Comparison of ENCODE assay signal across 9 cellular contexts in genomic region chr3:69058180-69058946, GRCh38. TPM values are rescaled to one million over a fixed set of nuclear protein-coding genes. Genes with fewer than 3 reads are reported as not detected.
DNase-seq lines count a peak whose midpoint lies in the region; ATAC-seq, FAIRE-seq and TF ChIP-seq lines count a peak whose summit lies in the region.
"Had no signal": no experiment of that assay in that cellular context is flagged by ENCODE, and none has a peak within 500 bp of the region (broad histone marks: within the 10 kb centered on the region; RNA-seq: fewer than 3 reads in every experiment).

No MANE protein-coding gene starts in this region.

- H3K4me1 Mint-ChIP-seq in neural progenitor cell: no peaks in the 10 kb centered on the region

- no peaks in the 10 kb centered on the region for H3K27me3 Mint-ChIP-seq in neural progenitor cell (ENCODE audit: insufficient read depth, low read depth)

- in situ Hi-C loops in GM12878 (cut with MboI): no loop called here

- ATAC-seq in GM21367 (IDR thresholded peaks at IDR 0.05; ENCODE audit: unreplicated experiment): peak; percentile 98
- peak; percentile 100 for ATAC-seq in HG03460 (IDR thresholded peaks at IDR 0.05; ENCODE audit: unreplicated experiment)
- peak; percentile 99 for ATAC-seq in GM12878
- no peak for ATAC-seq in PC-3

- POLR2A ChIA-PET in GM12878 (lab: Charles Lee): interaction anchor here (0.7 to 2.1 kb wide), 7 partner anchors 10 to 31 kb away, joined by 3 to 7 read pairs (median 5); partner anchors contain the start of gene ARL6IP5
- POLR2A ChIA-PET in PC-3 (lab: Charles Lee; ENCODE audit: unreplicated experiment): no interaction called here

- FAIRE-seq in GM12878 (lab: Jason Lieb, UNC): peak; percentile 27

- RAD21 ChIA-PET in GM12878 (lab: Charles Lee; ENCODE audit: unreplicated experiment): interaction anchor here (1.9 kb wide), 1 partner anchor 26 kb away, joined by 5 read pairs; the partner anchor contains the start of gene ARL6IP5

- H3K79me2 ChIP-seq in GM12878 (ENCODE audit: control insufficient read depth, insufficient read depth, low read length) (no peaks in the 10 kb centered on the region; the same call in 1 of the 2 replicates), neural progenitor cell (ENCODE audit: low read depth) (no peaks in the 10 kb centered on the region), PC-3 (ENCODE audit: low read length) (no peaks in the 10 kb centered on the region)

- H3K9me3 Mint-ChIP-seq in neural progenitor cell: no peaks in the 10 kb centered on the region

- H3K27ac ChIP-seq in GM12878 (ENCODE audit: control insufficient read depth, insufficient read depth) (peak overlapping the region; percentile 82), neural progenitor cell (no peak overlapping the region), PC-3 (ENCODE audit: low read length) (no peak overlapping the region), colonic mucosa (no peak overlapping the region), coronary artery (no peak overlapping the region)
- H3K27ac ChIP-seq: esophagus muscularis mucosa had no signal

- H3K9me3 ChIP-seq in GM12878 (replicated peaks; ENCODE audit: control insufficient read depth, insufficient read depth, low read length) (no peaks in the 10 kb centered on the region; the same call in 2 of the 3 replicates), neural progenitor cell (ENCODE audit: low read depth) (no peaks in the 10 kb centered on the region), PC-3 (ENCODE audit: low read length) (no peaks in the 10 kb centered on the region), colonic mucosa (no peaks in the 10 kb centered on the region)
- H3K9me3 ChIP-seq: esophagus muscularis mucosa had no signal

- TF ChIP-seq RAD21 in GM12878 (IDR thresholded peaks at IDR 0.05; ENCODE audit: insufficient read depth, low read depth, low read length): no peak

- peaks cover 36% of the 10 kb centered on the region for H3K36me3 Mint-ChIP-seq in neural progenitor cell

- no peak overlapping the region for H3K4me3 Mint-ChIP-seq in neural progenitor cell

- BruUV-seq in GM12878 (replicated peaks; lab: Mats Ljungman, UMichigan) (no TSS peak), PC-3 (replicated peaks; lab: Mats Ljungman, UMichigan) (no TSS peak)

- H3K27ac Mint-ChIP-seq in neural progenitor cell: no peak overlapping the region

- TF ChIP-seq CTCF in GM12865 (IDR thresholded peaks at IDR 0.05; ENCODE audit: insufficient read depth, low read depth, low read length, missing control alignments): no peak
- TF ChIP-seq CTCF in GM12878 (IDR thresholded peaks at IDR 0.05 in 2 of 3, conservative IDR thresholded peaks at IDR 0.05 in 1 of 3; ENCODE audit: control insufficient read depth in 2 of 3, extremely low read depth in 1 of 3, insufficient read depth in 1 of 3, low read depth in 3 of 3, low read length in 3 of 3): no peak
- TF ChIP-seq CTCF in neural progenitor cell (IDR thresholded peaks at IDR 0.05): no peak
- TF ChIP-seq CTCF in PC-3 (conservative IDR thresholded peaks at IDR 0.05; ENCODE audit: low read depth, low read length): no peak
- TF ChIP-seq CTCF in colonic mucosa (IDR thresholded peaks at IDR 0.05): no peak
- no peak for TF ChIP-seq CTCF in coronary artery (IDR thresholded peaks at IDR 0.05)

- no peak for TF ChIP-seq EP300 in GM12878 (IDR thresholded peaks at IDR 0.05; ENCODE audit: borderline replicate concordance in 1 of 2, control insufficient read depth in 1 of 2, low read depth in 2 of 2, low read length in 2 of 2)

- no peak overlapping the region; the same call in 1 of the 2 replicates for H3K9ac ChIP-seq in GM12878 (ENCODE audit: control insufficient read depth, insufficient read depth, low read length)
- H3K9ac ChIP-seq in neural progenitor cell: no peak overlapping the region
- no peak overlapping the region for H3K9ac ChIP-seq in PC-3 (ENCODE audit: low read length)
- H3K9ac ChIP-seq in colonic mucosa (ENCODE audit: low read depth in 2 of 2, low read length in 2 of 2): no peak overlapping the region

- H2AFZ ChIP-seq in GM12878 (ENCODE audit: control insufficient read depth, low read depth, low read length) (peak overlapping the region; percentile 76), neural progenitor cell (replicated peaks) (no peak overlapping the region), PC-3 (ENCODE audit: low read length) (no peak overlapping the region)

- H3K4me2 ChIP-seq in GM12878 (ENCODE audit: control insufficient read depth, insufficient read depth) (peak overlapping the region; percentile 66), neural progenitor cell (no peak overlapping the region), PC-3 (ENCODE audit: low read length) (no peak overlapping the region)

- peaks cover 6% of the 10 kb centered on the region for H3F3A ChIP-seq in neural progenitor cell (ENCODE audit: low read depth)
- H3F3A ChIP-seq in PC-3 (ENCODE audit: low read length, unreplicated experiment): no peaks in the 10 kb centered on the region

- no peaks in the 10 kb centered on the region for H3K27me3 ChIP-seq in GM12878 (replicated peaks in 1 of 2; ENCODE audit: control insufficient read depth in 2 of 2, insufficient read depth in 2 of 2, low read length in 1 of 2)
- no peaks in the 10 kb centered on the region for H3K27me3 ChIP-seq in neural progenitor cell
- H3K27me3 ChIP-seq in PC-3 (ENCODE audit: low read length): no peaks in the 10 kb centered on the region
- H3K27me3 ChIP-seq in colonic mucosa: no peaks in the 10 kb centered on the region
- H3K27me3 ChIP-seq: esophagus muscularis mucosa had no signal

- no peaks in the 10 kb centered on the region for H3K9me2 ChIP-seq in PC-3 (replicated peaks; ENCODE audit: low read length)

- no peaks in the 10 kb centered on the region for H4K20me1 ChIP-seq in GM12878 (ENCODE audit: control insufficient read depth, insufficient read depth)
- no peaks in the 10 kb centered on the region for H4K20me1 ChIP-seq in neural progenitor cell (ENCODE audit: low read depth)
- no peaks in the 10 kb centered on the region for H4K20me1 ChIP-seq in PC-3 (ENCODE audit: low read length)

- SMC1A ChIA-PET in GM12878 (lab: Charles Lee; ENCODE audit: uncharacterized antibody, unreplicated experiment): interaction anchor here (0.7 to 4.0 kb wide), 11 partner anchors 9 to 145 kb away, joined by 3 to 27 read pairs (median 4); no protein-coding TSS in a partner anchor

- H3K4me3 ChIP-seq in GM12865 (ENCODE audit: low read depth, low read length) (no peak overlapping the region; the same call in 1 of the 2 replicates), GM12878 (peak overlapping the region; percentile 31; the same call in 1 of the 2 replicates), neural progenitor cell (no peak overlapping the region), PC-3 (ENCODE audit: low read length) (no peak overlapping the region), colonic mucosa (no peak overlapping the region), coronary artery (no peak overlapping the region)
- H3K4me3 ChIP-seq: esophagus muscularis mucosa had no signal

- CTCF ChIA-PET in GM12878 (lab: Yijun Ruan, JAX): interaction anchor here (1.0 to 2.2 kb wide), 5 partner anchors 16 to 33 kb away, joined by 3 to 4 read pairs (median 4); no protein-coding TSS in a partner anchor
- CTCF ChIA-PET in PC-3 (lab: Charles Lee): no interaction called here

- intact Hi-C loops in GM12878 (cut with micrococcal nuclease; ENCODE audit: unreplicated experiment) (no loop called here), PC-3 (cut with micrococcal nuclease) (no loop called here), colonic mucosa (cut with DNase I) (no loop called here)

- WGBS in GM12878 (ENCODE audit: insufficient coverage, insufficient replicate concordance, low lambda C conversion rate, missing lambda C conversion rate): 3% methylated on average over 3 of the region's 3 CpGs

- peaks cover 10% of the 10 kb centered on the region for H3K4me1 ChIP-seq in GM12878 (ENCODE audit: control insufficient read depth, insufficient read depth, low read length)
- no peaks in the 10 kb centered on the region for H3K4me1 ChIP-seq in neural progenitor cell
- no peaks in the 10 kb centered on the region for H3K4me1 ChIP-seq in PC-3 (ENCODE audit: insufficient read depth, low read length)
- H3K4me1 ChIP-seq in colonic mucosa: no peaks in the 10 kb centered on the region
- H3K4me1 ChIP-seq: esophagus muscularis mucosa had no signal

- no peak for TF ChIP-seq POLR2A in GM12878 (IDR thresholded peaks at IDR 0.05; ENCODE audit: low read depth, low read length)

- H3K36me3 ChIP-seq in GM12878 (ENCODE audit: control insufficient read depth in 2 of 2, insufficient read depth in 2 of 2, low read length in 1 of 2): peaks cover 1 to 13% of the 10 kb centered on the region in 2 experiments; a peak in 2 of 4 replicates
- H3K36me3 ChIP-seq in neural progenitor cell: peaks cover 36% of the 10 kb centered on the region
- peaks cover 3% of the 10 kb centered on the region; the same call in 1 of the 2 replicates for H3K36me3 ChIP-seq in PC-3 (ENCODE audit: low read depth, low read length)
- no peaks in the 10 kb centered on the region for H3K36me3 ChIP-seq in colonic mucosa

- DNase-seq in GM12865 (ENCODE audit: low read depth) (peak; percentile 70), GM12878 (ENCODE audit: low read depth, low spot score) (no peak), neural progenitor cell (ENCODE audit: low spot score) (no peak), PC-3 (no peak), colonic mucosa (no peak), coronary artery (ENCODE audit: low spot score) (no peak)

RNA-seq across cellular contexts. Expression of gene TMF1, which starts 6.2 kb away (rescaled TPM):
- total RNA-seq in GM12878 (2013; cell fraction: nucleolus; rRNA removed): 88.0 and 127 TPM in 2 replicates
- total RNA-seq in GM12878 (2014; rRNA removed) (15.8 and 16.5 TPM in 2 replicates), GM12878 (2014; rRNA removed; fragmentation: Illumina TruSeq; extraction: Trizol) (22.9 and 23.2 TPM in 2 replicates), GM12878 (2021) (18.5 and 19.0 TPM in 2 replicates), neural progenitor cell (ENCODE audit: low replicate concordance) (14.6 and 24.4 TPM in 2 replicates), PC-3 (2014; rRNA removed) (6.4 and 7.2 TPM in 2 replicates), colonic mucosa (10 to 100 TPM; 39.0 to 60.2 TPM)
- 8.5 TPM for polyA plus RNA-seq in GM12878 (2011; ENCODE audit: low read depth)
- polyA plus RNA-seq in GM12878 (2011; rRNA removed) (17.1 and 33.3 TPM in 2 replicates), GM12878 (2014; fragmentation: Illumina TruSeq; extraction: Trizol) (18.1 and 20.5 TPM in 2 replicates), GM12878 (2014; fragmentation: Nextera tagmentation; extraction: Ambion mirVana) (1 to 10 TPM; 7.1 to 7.9 TPM), GM12878 (2014; rRNA removed) (13.3 and 23.8 TPM in 2 replicates), GM12878 (2016; fragmentation: Nextera tagmentation; extraction: Ambion mirVana) (10 to 100 TPM; 23.4 to 24.5 TPM)
- 6.1 and 6.8 TPM in 2 replicates for polyA plus RNA-seq in GM12878 (2011; cell fraction: cytosol; rRNA removed)
- polyA plus RNA-seq in GM12878 (2011; cell fraction: nucleus; rRNA removed): 10.8 and 21.1 TPM in 2 replicates
- polyA plus RNA-seq in GM12878 (2012): 18.8 and 25.0 TPM in 2 replicates
- polyA minus RNA-seq in GM12878 (2011; rRNA and poly(A)+ RNA removed): 22.6 and 29.0 TPM in 2 replicates
- 8.6 and 10.2 TPM in 2 replicates for polyA minus RNA-seq in GM12878 (2011; cell fraction: cytosol; rRNA and poly(A)+ RNA removed)
- 16.4 and 18.5 TPM in 2 replicates for polyA minus RNA-seq in GM12878 (2011; cell fraction: nucleus; rRNA and poly(A)+ RNA removed)

RNA-seq across cellular contexts. Expression of gene UBA3, which starts 21.8 kb away (rescaled TPM):
- total RNA-seq in GM12878 (2013; cell fraction: nucleolus; rRNA removed): 154 and 155 TPM in 2 replicates
- total RNA-seq in GM12878 (2014; rRNA removed) (77.0 and 95.8 TPM in 2 replicates), GM12878 (2014; rRNA removed; fragmentation: Illumina TruSeq; extraction: Trizol) (83.8 and 92.5 TPM in 2 replicates), GM12878 (2021) (72.5 and 73.9 TPM in 2 replicates), neural progenitor cell (ENCODE audit: low replicate concordance) (102 and 144 TPM in 2 replicates), PC-3 (2014; rRNA removed) (27.5 and 40.2 TPM in 2 replicates), colonic mucosa (10 to 100 TPM; 57.4 to 59.0 TPM)
- 16.8 TPM for polyA plus RNA-seq in GM12878 (2011; ENCODE audit: low read depth)
- polyA plus RNA-seq in GM12878 (2011; rRNA removed) (116 and 190 TPM in 2 replicates), GM12878 (2014; fragmentation: Illumina TruSeq; extraction: Trizol) (103 and 139 TPM in 2 replicates), GM12878 (2014; fragmentation: Nextera tagmentation; extraction: Ambion mirVana) (100 to 1,000 TPM; 106 to 131 TPM), GM12878 (2014; rRNA removed) (64.8 and 72.9 TPM in 2 replicates), GM12878 (2016; fragmentation: Nextera tagmentation; extraction: Ambion mirVana) (100 to 1,000 TPM; 100 to 108 TPM)
- polyA plus RNA-seq in GM12878 (2011; cell fraction: cytosol; rRNA removed): 38.9 and 49.0 TPM in 2 replicates
- 102 and 104 TPM in 2 replicates for polyA plus RNA-seq in GM12878 (2011; cell fraction: nucleus; rRNA removed)
- polyA plus RNA-seq in GM12878 (2012): 32.1 and 36.7 TPM in 2 replicates
- 38.1 and 50.0 TPM in 2 replicates for polyA minus RNA-seq in GM12878 (2011; rRNA and poly(A)+ RNA removed)
- 21.7 and 27.0 TPM in 2 replicates for polyA minus RNA-seq in GM12878 (2011; cell fraction: cytosol; rRNA and poly(A)+ RNA removed)
- polyA minus RNA-seq in GM12878 (2011; cell fraction: nucleus; rRNA and poly(A)+ RNA removed): 40.0 and 61.1 TPM in 2 replicates

RNA-seq across cellular contexts. Expression of gene ARL6IP5, which starts 26.4 kb away (rescaled TPM):
- total RNA-seq in GM12878 (2013; cell fraction: nucleolus; rRNA removed): 74.1 and 86.4 TPM in 2 replicates
- total RNA-seq in GM12878 (2014; rRNA removed): 95.9 and 109 TPM in 2 replicates
- total RNA-seq in GM12878 (2014; rRNA removed; fragmentation: Illumina TruSeq; extraction: Trizol): 77.9 and 78.2 TPM in 2 replicates
- total RNA-seq in GM12878 (2021): 95.7 and 98.3 TPM in 2 replicates
- polyA plus RNA-seq in GM12878 (2011; ENCODE audit: low read depth): 42.4 TPM
- 244 and 334 TPM in 2 replicates for polyA plus RNA-seq in GM12878 (2011; rRNA removed)
- polyA plus RNA-seq in GM12878 (2011; cell fraction: cytosol; rRNA removed): 123 and 129 TPM in 2 replicates
- 51.0 and 59.5 TPM in 2 replicates for polyA plus RNA-seq in GM12878 (2011; cell fraction: nucleus; rRNA removed)
- polyA plus RNA-seq in GM12878 (2012): 62.8 and 88.5 TPM in 2 replicates
- 139 and 158 TPM in 2 replicates for polyA plus RNA-seq in GM12878 (2014; fragmentation: Illumina TruSeq; extraction: Trizol)
- polyA plus RNA-seq in GM12878 (2014; fragmentation: Nextera tagmentation; extraction: Ambion mirVana): 100 to 1,000 TPM; 269 to 310 TPM
- polyA plus RNA-seq in GM12878 (2014; rRNA removed): 84.1 and 95.2 TPM in 2 replicates
- 100 to 1,000 TPM; 156 to 162 TPM for polyA plus RNA-seq in GM12878 (2016; fragmentation: Nextera tagmentation; extraction: Ambion mirVana)
- polyA minus RNA-seq in GM12878 (2011; rRNA and poly(A)+ RNA removed): 134 and 166 TPM in 2 replicates
- polyA minus RNA-seq in GM12878 (2011; cell fraction: cytosol; rRNA and poly(A)+ RNA removed): 41.7 and 42.1 TPM in 2 replicates
- 21.5 and 32.9 TPM in 2 replicates for polyA minus RNA-seq in GM12878 (2011; cell fraction: nucleus; rRNA and poly(A)+ RNA removed)
- 50.5 and 72.4 TPM in 2 replicates for total RNA-seq in neural progenitor cell (ENCODE audit: low replicate concordance)
- total RNA-seq in PC-3 (2014; rRNA removed): 18.8 and 25.4 TPM in 2 replicates
- 100 to 1,000 TPM in 1 of 2 donors, 10 to 100 TPM in 1; 77.8 to 156 TPM for total RNA-seq in colonic mucosa

RNA-seq across cellular contexts. Expression of gene EOGT, which starts 44.9 kb away (rescaled TPM):
- total RNA-seq in GM12878 (2013; cell fraction: nucleolus; rRNA removed): 13.7 and 14.2 TPM in 2 replicates
- total RNA-seq in GM12878 (2014; rRNA removed): 9.1 and 10.6 TPM in 2 replicates
- 15.5 and 16.5 TPM in 2 replicates for total RNA-seq in GM12878 (2014; rRNA removed; fragmentation: Illumina TruSeq; extraction: Trizol)
- total RNA-seq in GM12878 (2021): 9.0 and 10.1 TPM in 2 replicates
- polyA plus RNA-seq in GM12878 (2011; ENCODE audit: low read depth): 2.9 TPM
- polyA plus RNA-seq in GM12878 (2011; rRNA removed): 10.0 and 14.4 TPM in 2 replicates
- polyA plus RNA-seq in GM12878 (2011; cell fraction: cytosol; rRNA removed): 6.2 and 6.3 TPM in 2 replicates
- 10.5 and 14.5 TPM in 2 replicates for polyA plus RNA-seq in GM12878 (2011; cell fraction: nucleus; rRNA removed)
- 2.8 and 2.9 TPM in 2 replicates for polyA plus RNA-seq in GM12878 (2012)
- polyA plus RNA-seq in GM12878 (2014; fragmentation: Illumina TruSeq; extraction: Trizol): 11.8 and 17.3 TPM in 2 replicates
- 1 to 10 TPM; 3.5 to 4.3 TPM for polyA plus RNA-seq in GM12878 (2014; fragmentation: Nextera tagmentation; extraction: Ambion mirVana)
- 7.6 and 10.2 TPM in 2 replicates for polyA plus RNA-seq in GM12878 (2014; rRNA removed)
- 1 to 10 TPM; 6.3 to 6.7 TPM for polyA plus RNA-seq in GM12878 (2016; fragmentation: Nextera tagmentation; extraction: Ambion mirVana)
- 14.4 and 15.1 TPM in 2 replicates for polyA minus RNA-seq in GM12878 (2011; rRNA and poly(A)+ RNA removed)
- 4.7 and 5.2 TPM in 2 replicates for polyA minus RNA-seq in GM12878 (2011; cell fraction: cytosol; rRNA and poly(A)+ RNA removed)
- polyA minus RNA-seq in GM12878 (2011; cell fraction: nucleus; rRNA and poly(A)+ RNA removed): 11.1 and 20.9 TPM in 2 replicates
- 0.96 and 2.5 TPM in 2 replicates for total RNA-seq in neural progenitor cell (ENCODE audit: low replicate concordance)
- 5.2 and 8.3 TPM in 2 replicates for total RNA-seq in PC-3 (2014; rRNA removed)
- 10 to 100 TPM in 1 of 2 donors, 1 to 10 TPM in 1; 9.1 to 13.2 TPM for total RNA-seq in colonic mucosa
